12 cellular contexts compared by ENCODE assay signal in genomic region chr19:10206226-10206873, GRCh38. TPM values are rescaled to one million over a fixed set of nuclear protein-coding genes. Genes with fewer than 3 reads are reported as not detected.
A peak's percentile ranks its signal among the peaks of the same experiment; 100 is the strongest.
DNase-seq lines count a peak whose midpoint lies in the region; ATAC-seq and TF ChIP-seq lines count a peak whose summit lies in the region.
"Had no signal": no experiment of that assay in that cellular context is flagged by ENCODE, and none has a peak within 500 bp of the region (broad histone marks: within the 10 kb centered on the region; RNA-seq: fewer than 3 reads in every experiment).

No MANE protein-coding gene starts in this region.

- H3K27me3 Mint-ChIP-seq in Caco-2 (ENCODE audit: insufficient read depth, unreplicated experiment), result no peaks in the 10 kb centered on the region
- H3K27me3 Mint-ChIP-seq: T-helper 17 cell had no signal

- H3K4me3 Mint-ChIP-seq in Caco-2 (ENCODE audit: unreplicated experiment), result no peak overlapping the region
- H3K4me3 Mint-ChIP-seq: T-helper 17 cell had no signal

- H3K27ac ChIP-seq in KMS-11 (no peak overlapping the region), left lung (peak overlapping the region in 1 of 2 donors; percentile 62)
- H3K27ac ChIP-seq: BLaER1 had no signal

- DNase-seq in Caco-2 (no peak), astrocyte of the hippocampus (ENCODE audit: low read depth, low spot score) (peak; percentile 94), left lung (peak; percentile 80), H7 (no peak)
- DNase-seq: activated effector memory CD4-positive, alpha-beta T cell treated with anti-CD3 and anti-CD28 coated beads, Interleukin-2, amount 50 U/mL, for 16 hours; NCI-H1694 treated with DMSO at 0.1 percent for 48 hours; T-helper 17 cell had no signal

- H3K36me3 ChIP-seq in Caco-2 (ENCODE audit: control insufficient read depth, insufficient read depth, low read length) (no peaks in the 10 kb centered on the region), KMS-11 (ENCODE audit: insufficient read depth) (no peaks in the 10 kb centered on the region), left lung (no peaks in the 10 kb centered on the region), H7 (replicated peaks; ENCODE audit: control insufficient read depth, insufficient read depth, low read length) (no peaks in the 10 kb centered on the region)

- H2AFZ ChIP-seq in KMS-11 (ENCODE audit: low read depth), result no peak overlapping the region

- POLR2A ChIA-PET in Caco-2 (lab: Charles Lee), result no interaction called here

- TF ChIP-seq CTCF in Caco-2 (IDR thresholded peaks at IDR 0.05; ENCODE audit: insufficient read depth in 1 of 2, low read depth in 1 of 2, low read length in 1 of 2, severe bottlenecking in 1 of 2, unreplicated experiment in 1 of 2), result no peak
- TF ChIP-seq CTCF in KMS-11 (conservative IDR thresholded peaks at IDR 0.05; ENCODE audit: low read depth, low read length), result no peak
- no peak for TF ChIP-seq CTCF in left lung (IDR thresholded peaks at IDR 0.05)

- no peaks in the 10 kb centered on the region for H3K27me3 ChIP-seq in Caco-2 (replicated peaks; ENCODE audit: control insufficient read depth, insufficient read depth, low read length)
- no peaks in the 10 kb centered on the region for H3K27me3 ChIP-seq in KMS-11 (ENCODE audit: insufficient read depth, low read depth)
- no peaks in the 10 kb centered on the region for H3K27me3 ChIP-seq in left lung
- no peaks in the 10 kb centered on the region for H3K27me3 ChIP-seq in H7 (ENCODE audit: control insufficient read depth, insufficient read depth, low read length)
- H3K27me3 ChIP-seq: BLaER1 had no signal

- peaks cover 11% of the 10 kb centered on the region for H3K9me3 Mint-ChIP-seq in Caco-2 (ENCODE audit: unreplicated experiment)

- CTCF ChIA-PET in Caco-2 (lab: Charles Lee), result no interaction called here

- ATAC-seq in left lung, result peak; percentile 97
- ATAC-seq in HG03139 (IDR thresholded peaks at IDR 0.05; ENCODE audit: unreplicated experiment), result no peak
- no peak for ATAC-seq in HG03460 (IDR thresholded peaks at IDR 0.05; ENCODE audit: unreplicated experiment)
- ATAC-seq in GM18498 (IDR thresholded peaks at IDR 0.05; ENCODE audit: unreplicated experiment), result no peak
- ATAC-seq: T-helper 17 cell had no signal

- no peak overlapping the region for H3K9ac ChIP-seq in KMS-11
- H3K9ac ChIP-seq: BLaER1 had no signal

- no TSS peak for BruUV-seq in Caco-2 (replicated peaks; lab: Mats Ljungman, UMichigan)

- peaks cover 7% of the 10 kb centered on the region for H3K4me1 Mint-ChIP-seq in Caco-2 (ENCODE audit: low read depth, unreplicated experiment)

- H4K20me1 ChIP-seq in KMS-11 (ENCODE audit: insufficient read depth), result no peaks in the 10 kb centered on the region

- H3K36me3 Mint-ChIP-seq in Caco-2 (ENCODE audit: insufficient read depth, unreplicated experiment), result no peaks in the 10 kb centered on the region

- 0 out of 2 replicates have a peak, but pooled peaks cover 3% of the 10 kb centered on the region for H3K4me1 ChIP-seq in Caco-2
- peaks cover 63% of the 10 kb centered on the region for H3K4me1 ChIP-seq in KMS-11 (ENCODE audit: low read depth, poor library complexity, severe bottlenecking)
- peaks cover 0 to 3% of the 10 kb centered on the region in 2 donors for H3K4me1 ChIP-seq in left lung

- H3K4me3 ChIP-seq in Caco-2 (ENCODE audit: low read depth, low read length), result no peak overlapping the region
- no peak overlapping the region for H3K4me3 ChIP-seq in KMS-11 (IDR thresholded peaks at IDR 0.05; ENCODE audit: insufficient read depth, low read depth, low read length)
- no peak overlapping the region for H3K4me3 ChIP-seq in left lung
- no peak overlapping the region for H3K4me3 ChIP-seq in H7 (ENCODE audit: insufficient read depth, low read depth, low read length)
- H3K4me3 ChIP-seq: BLaER1 had no signal

- peak overlapping the region; percentile 95; the same call in 1 of the 2 replicates for H3K4me2 ChIP-seq in KMS-11

- intact Hi-C loops in Caco-2 (cut with micrococcal nuclease; ENCODE audit: unreplicated experiment) (no loop called here), left lung (cut with DNase I) (no loop called here)

- H3K9me3 ChIP-seq in Caco-2 (peaks cover 5% of the 10 kb centered on the region; the same call in 1 of the 2 replicates), left lung (peaks cover 0 to 5% of the 10 kb centered on the region in 2 donors)

- H3K27ac Mint-ChIP-seq in Caco-2 (ENCODE audit: unreplicated experiment), result peak overlapping the region; percentile 43
- H3K27ac Mint-ChIP-seq: T-helper 17 cell had no signal

- no peaks in the 10 kb centered on the region for H3K79me2 ChIP-seq in KMS-11 (ENCODE audit: insufficient read depth, low read depth)

RNA-seq across cellular contexts. Expression of gene DNMT1, which starts 11.6 kb away (rescaled TPM):
- 144 and 171 TPM in 2 replicates for total RNA-seq in Caco-2 (2022)
- 100 to 1,000 TPM in 1 of 2 donors, 10 to 100 TPM in 1; 65.1 to 141 TPM for total RNA-seq in left lung
- 128 and 129 TPM in 2 replicates for total RNA-seq in H7 (2014; rRNA removed; shearing (Covaris generic))

RNA-seq across cellular contexts. Expression of gene S1PR2, which starts 24.8 kb away (rescaled TPM):
- total RNA-seq in Caco-2 (2022), result 6.2 and 7.2 TPM in 2 replicates
- 10 to 100 TPM; 25.6 to 40.3 TPM for total RNA-seq in left lung
- total RNA-seq in H7 (2014; rRNA removed; shearing (Covaris generic)), result 7.4 and 8.9 TPM in 2 replicates

RNA-seq across cellular contexts. Expression of gene MRPL4, which starts 45.7 kb away (rescaled TPM):
- total RNA-seq in Caco-2 (2022) (85.9 and 87.4 TPM in 2 replicates), left lung (10 to 100 TPM; 37.2 to 53.1 TPM)
- total RNA-seq in H7 (2014; rRNA removed; shearing (Covaris generic)), result 148 and 174 TPM in 2 replicates

Comparison
In these comparisons a context has a peak if more than half of its experiments do, and no peak if none do; other contexts are left out.
1. DNase-seq: peak in astrocyte of the hippocampus (single experiment) and left lung (2 of 2); none in Caco-2 (0 of 2) and H7 (single experiment).